1 cellular context compared by ENCODE assay signal in genomic region chr2:218980800-218981389, GRCh38.
TF ChIP-seq lines count a peak whose summit lies in the region.

No MANE protein-coding gene starts in this region.

TF ChIP-seq in H1, 55 proteins besides CTCF, POLR2A, EP300 and RAD21:
- TF ChIP-seq BCL11A (IDR thresholded peaks at IDR 0.05; ENCODE audit: low read depth in 2 of 2, low read length in 2 of 2) (no peak), CBX8 (IDR thresholded peaks at IDR 0.05; ENCODE audit: borderline replicate concordance, low read depth, low read length) (peak; percentile 83; the same call in 1 of the 2 replicates)
